ENCODE assay signal across 8 cellular contexts in the genomic region with DNA sequence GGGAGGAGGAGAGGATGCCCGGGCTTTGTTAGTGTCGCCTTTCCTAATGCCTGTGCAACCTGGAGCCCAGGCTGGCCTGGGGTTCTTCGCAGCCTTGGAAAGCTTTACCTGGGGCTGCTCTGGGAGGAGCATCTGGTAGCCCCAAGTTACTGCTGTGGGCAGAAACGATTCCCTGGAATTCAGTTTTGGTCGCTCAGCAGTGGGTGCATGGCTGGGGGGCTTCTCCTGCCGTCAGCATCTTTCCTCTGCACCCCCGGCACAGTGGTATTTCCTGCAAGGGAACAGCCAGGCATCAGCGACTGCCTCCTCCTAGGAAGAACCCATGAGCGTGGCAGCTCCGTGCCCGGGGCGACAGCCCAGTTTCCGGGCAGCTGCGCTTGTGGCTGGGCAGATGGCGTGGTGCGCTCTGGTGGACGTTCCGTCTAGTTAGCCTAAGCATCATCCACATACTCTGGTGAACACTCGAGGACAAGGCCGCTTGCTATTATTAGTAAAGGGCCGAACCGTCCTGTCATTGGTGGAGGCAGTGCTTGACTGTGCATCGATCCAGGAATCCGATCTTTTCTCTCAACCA.
DNase-seq lines count a peak whose midpoint lies in the region; ATAC-seq and TF ChIP-seq lines count a peak whose summit lies in the region.

No MANE protein-coding gene starts in this region.

- H3K9me3 Mint-ChIP-seq in endodermal cell (no peaks in the 10 kb centered on the region), natural killer cell (no peaks in the 10 kb centered on the region)

- H3K4me1 Mint-ChIP-seq in endodermal cell (peaks cover 40% of the 10 kb centered on the region), natural killer cell (peaks cover 0 to 5% of the 10 kb centered on the region in 2 donors)

- in situ Hi-C loops in ACHN (cut with HindIII; ENCODE audit: low pct_ligation_motif_present, low pct_unique_long_range_greater_than_20kb, low sequenced_read_pairs), result no loop called here

- H3K36me3 Mint-ChIP-seq in endodermal cell (ENCODE audit: low read depth) (no peaks in the 10 kb centered on the region), natural killer cell (no peaks in the 10 kb centered on the region)

- intact Hi-C loops in natural killer cell (cut with micrococcal nuclease) (no loop called here), left colon (cut with DNase I, micrococcal nuclease) (no loop called here)

- peaks cover 16% of the 10 kb centered on the region for H3K4me1 ChIP-seq in endodermal cell (ENCODE audit: control insufficient read depth, insufficient read depth, low read length)

- H3K27me3 ChIP-seq in endodermal cell (ENCODE audit: control insufficient read depth, insufficient read depth, low read length, poor library complexity, severe bottlenecking), result peaks cover 8% of the 10 kb centered on the region

- peak overlapping the region; percentile 68 for H3K9ac ChIP-seq in endodermal cell (ENCODE audit: extremely low read depth, low read length, poor library complexity, severe bottlenecking)

- POLR2A ChIA-PET in HEK293T (lab: Yijun Ruan, JAX), result interaction anchor here (1.2 to 1.7 kb wide), 2 partner anchors 11 to 60 kb away, joined by 3 to 4 read pairs; no protein-coding TSS in a partner anchor

- H3K27ac Mint-ChIP-seq in endodermal cell, result peak overlapping the region; percentile 85
- no peak overlapping the region for H3K27ac Mint-ChIP-seq in natural killer cell

- H3K4me3 ChIP-seq in AG09309 (ENCODE audit: control insufficient read depth, low read depth, low read length), result peak overlapping the region; percentile 53; the same call in 1 of the 2 replicates
- peak overlapping the region; percentile 81 for H3K4me3 ChIP-seq in endodermal cell (ENCODE audit: low read length)

- H3K27ac ChIP-seq in endodermal cell (ENCODE audit: low read depth, low read length), result peak overlapping the region; percentile 92

- TF ChIP-seq CTCF in AG09309 (IDR thresholded peaks at IDR 0.05; ENCODE audit: control insufficient read depth, insufficient read depth, low read depth, low read length, missing control alignments) (no peak), endodermal cell (conservative IDR thresholded peaks at IDR 0.05) (no peak), natural killer cell (IDR thresholded peaks at IDR 0.05) (no peak)

- H3K36me3 ChIP-seq in endodermal cell (ENCODE audit: control insufficient read depth, insufficient read depth, low read length), result no peaks in the 10 kb centered on the region

- no peak for ATAC-seq in natural killer cell
- no peak for ATAC-seq in left colon

- peaks cover 12% of the 10 kb centered on the region for H3K27me3 Mint-ChIP-seq in endodermal cell (ENCODE audit: insufficient read depth)
- peaks cover 53 to 66% of the 10 kb centered on the region in 2 donors for H3K27me3 Mint-ChIP-seq in natural killer cell (ENCODE audit: low read depth in 2 of 2)

- CTCF ChIA-PET in HEK293T (lab: Yijun Ruan, JAX), result interaction anchor here (0.6 kb wide), 1 partner anchor 8 kb away, joined by 3 read pairs; no protein-coding TSS in a partner anchor

- H3K4me3 Mint-ChIP-seq in endodermal cell, result peak overlapping the region; percentile 72
- H3K4me3 Mint-ChIP-seq in natural killer cell, result peak overlapping the region; percentile 28

- WGBS in endodermal cell (ENCODE audit: insufficient coverage in 1 of 2, insufficient read length in 1 of 2), 2 experiments, result 11 to 13% methylated on average over 13 to 24 of the region's 24 CpGs

- DNase-seq in AG09309 (ENCODE audit: low read depth) (no peak), NCI-H2196 treated with DMSO at 0.1 percent for 48 hours (lab: John Stamatoyannopoulos, UW; ENCODE audit: unreplicated experiment) (peak; percentile 35), endodermal cell (peak; percentile 80), natural killer cell (no peak), left colon (no peak), ACHN (no peak), HEK293T (ENCODE audit: extremely low spot score) (no peak)
- DNase-seq in stimulated activated CD4-positive, alpha-beta T cell treated with anti-CD3 and anti-CD28 coated beads, Interleukin-12 subunit alpha, Interleukin-12 subunit beta, amount 100 ng/mL, for 4 hours, result no peak

- no peaks in the 10 kb centered on the region for H3K9me3 ChIP-seq in endodermal cell (ENCODE audit: control insufficient read depth, low read length)

TF ChIP-seq in HEK293T, 16 proteins besides CTCF, POLR2A, EP300 and RAD21:
- TF ChIP-seq ARNT (IDR thresholded peaks at IDR 0.05) (no peak), SUZ12 (IDR thresholded peaks at IDR 0.05) (no peak), ZNF384 (IDR thresholded peaks at IDR 0.05) (no peak), FOXA1 (IDR thresholded peaks at IDR 0.05) (no peak), L3MBTL2 (conservative IDR thresholded peaks at IDR 0.05) (no peak), LEF1 (IDR thresholded peaks at IDR 0.05; ENCODE audit: borderline replicate concordance) (no peak), CTBP1 (IDR thresholded peaks at IDR 0.05; ENCODE audit: borderline replicate concordance) (no peak), TARDBP (IDR thresholded peaks at IDR 0.05) (no peak), BHLHE40 (IDR thresholded peaks at IDR 0.05; ENCODE audit: borderline replicate concordance) (no peak)

Comparison
In these comparisons a context has a peak if more than half of its experiments do, and no peak if none do; other contexts are left out.
1. DNase-seq: peak in NCI-H2196 treated with DMSO at 0.1 percent for 48 hours (single experiment) and endodermal cell (single experiment); none in AG09309 (single experiment), natural killer cell (single experiment), left colon (0 of 2), ACHN (single experiment), stimulated activated CD4-positive, alpha-beta T cell treated with anti-CD3 and anti-CD28 coated beads, Interleukin-12 subunit alpha, Interleukin-12 subunit beta, amount 100 ng/mL, for 4 hours (single experiment) and HEK293T (single experiment).